21 cellular contexts compared by ENCODE assay signal in the genomic region with DNA sequence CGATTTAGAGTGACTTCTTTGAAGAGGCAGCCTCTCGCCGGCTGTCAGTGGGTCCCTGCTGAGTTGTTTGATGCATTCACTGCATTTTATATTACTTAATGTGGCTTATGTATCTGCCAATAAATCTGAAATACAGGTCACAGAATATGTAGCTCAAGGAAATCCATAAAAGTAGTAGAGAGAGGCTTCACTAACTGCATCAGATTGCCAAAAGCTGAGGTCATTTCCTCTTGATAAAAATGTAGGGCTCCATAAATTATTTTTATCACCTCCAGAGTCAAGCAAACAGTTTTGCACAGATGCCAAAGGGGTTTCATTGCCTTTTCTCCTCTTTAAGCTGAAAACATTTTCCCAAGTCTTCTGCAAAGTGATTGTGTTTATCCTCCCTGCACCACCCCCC.
DNase-seq lines count a peak whose midpoint lies in the region; ATAC-seq and TF ChIP-seq lines count a peak whose summit lies in the region.
"Had no signal": no experiment of that assay in that cellular context is flagged by ENCODE, and none has a peak within 500 bp of the region (broad histone marks: within the 10 kb centered on the region; RNA-seq: fewer than 3 reads in every experiment).

No MANE protein-coding gene starts in this region.

- peak overlapping the region; percentile 22 to 78 (median 56) for H3K27ac Mint-ChIP-seq in nephron
- H3K27ac Mint-ChIP-seq: endodermal cell had no signal

- no peaks in the 10 kb centered on the region for H3K9me3 Mint-ChIP-seq in nephron
- H3K9me3 Mint-ChIP-seq: endodermal cell, immature natural killer cell had no signal

- no peak overlapping the region for H3K4me3 Mint-ChIP-seq in nephron
- H3K4me3 Mint-ChIP-seq: endodermal cell, immature natural killer cell had no signal

- CTCF ChIA-PET in HEK293T (lab: Yijun Ruan, JAX) = no interaction called here

- peak; percentile 40 for DNase-seq in DMS153 treated with DMSO at 0.1 percent for 48 hours (lab: John Stamatoyannopoulos, UW; ENCODE audit: unreplicated experiment)
- DNase-seq in HEK293T (ENCODE audit: extremely low spot score) = peak; percentile 19
- DNase-seq in NCI-H526 treated with DMSO at 0.1 percent for 48 hours (lab: John Stamatoyannopoulos, UW) = no peak
- DNase-seq: activated CD4-positive, alpha-beta T cell treated with anti-CD3 and anti-CD28 coated beads, Interleukin-2, amount 50 U/mL, for 1 hour; aorta; BE2C; endodermal cell; heart left ventricle; immature natural killer cell; lower lobe of right lung; MG63; NCI-H1436; NK-92 treated with Interleukin-12 subunit alpha and Interleukin-12 subunit beta, amount 100 ng/mL, for 24 hours; ovary; right lobe of liver; stimulated activated naive CD4-positive, alpha-beta T cell; thyroid gland had no signal

- no peaks in the 10 kb centered on the region for H3K36me3 Mint-ChIP-seq in nephron (ENCODE audit: low read depth)
- H3K36me3 Mint-ChIP-seq: immature natural killer cell had no signal

- no peak for TF ChIP-seq CTCF in VCaP (conservative IDR thresholded peaks at IDR 0.05)
- no peak for TF ChIP-seq CTCF in nephron (IDR thresholded peaks at IDR 0.05; ENCODE audit: unreplicated experiment in 3 of 3)

- POLR2A ChIA-PET in HEK293T (lab: Yijun Ruan, JAX) = interaction anchor here (2.1 kb wide), 1 partner anchor 10 kb away, joined by 7 read pairs; no protein-coding TSS in a partner anchor

- peak overlapping the region; percentile 83 for H3K27ac ChIP-seq in VCaP
- H3K27ac ChIP-seq: heart left ventricle, lower lobe of right lung, ovary, right lobe of liver, thyroid gland had no signal

- H3K27me3 Mint-ChIP-seq in nephron (ENCODE audit: low read depth) = peaks cover 4% of the 10 kb centered on the region

- peaks cover 35% of the 10 kb centered on the region for H3K4me1 Mint-ChIP-seq in nephron
- H3K4me1 Mint-ChIP-seq: immature natural killer cell had no signal

- ATAC-seq in GM19455 (IDR thresholded peaks at IDR 0.05; ENCODE audit: unreplicated experiment) (no peak), HG03442 (IDR thresholded peaks at IDR 0.05; ENCODE audit: unreplicated experiment) (no peak)
- ATAC-seq: heart left ventricle, lower lobe of right lung, right lobe of liver had no signal

TF ChIP-seq in HEK293T, 16 proteins besides CTCF, POLR2A, EP300 and RAD21:
- TF ChIP-seq, protein P1, sequence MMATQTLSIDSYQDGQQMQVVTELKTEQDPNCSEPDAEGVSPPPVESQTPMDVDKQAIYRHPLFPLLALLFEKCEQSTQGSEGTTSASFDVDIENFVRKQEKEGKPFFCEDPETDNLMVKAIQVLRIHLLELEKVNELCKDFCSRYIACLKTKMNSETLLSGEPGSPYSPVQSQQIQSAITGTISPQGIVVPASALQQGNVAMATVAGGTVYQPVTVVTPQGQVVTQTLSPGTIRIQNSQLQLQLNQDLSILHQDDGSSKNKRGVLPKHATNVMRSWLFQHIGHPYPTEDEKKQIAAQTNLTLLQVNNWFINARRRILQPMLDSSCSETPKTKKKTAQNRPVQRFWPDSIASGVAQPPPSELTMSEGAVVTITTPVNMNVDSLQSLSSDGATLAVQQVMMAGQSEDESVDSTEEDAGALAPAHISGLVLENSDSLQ (IDR thresholded peaks at IDR 0.05) = peak; percentile 71
- TF ChIP-seq ELF4 (IDR thresholded peaks at IDR 0.05) = no peak
